ENCODE assay signal across 8 cellular contexts in the genomic region with DNA sequence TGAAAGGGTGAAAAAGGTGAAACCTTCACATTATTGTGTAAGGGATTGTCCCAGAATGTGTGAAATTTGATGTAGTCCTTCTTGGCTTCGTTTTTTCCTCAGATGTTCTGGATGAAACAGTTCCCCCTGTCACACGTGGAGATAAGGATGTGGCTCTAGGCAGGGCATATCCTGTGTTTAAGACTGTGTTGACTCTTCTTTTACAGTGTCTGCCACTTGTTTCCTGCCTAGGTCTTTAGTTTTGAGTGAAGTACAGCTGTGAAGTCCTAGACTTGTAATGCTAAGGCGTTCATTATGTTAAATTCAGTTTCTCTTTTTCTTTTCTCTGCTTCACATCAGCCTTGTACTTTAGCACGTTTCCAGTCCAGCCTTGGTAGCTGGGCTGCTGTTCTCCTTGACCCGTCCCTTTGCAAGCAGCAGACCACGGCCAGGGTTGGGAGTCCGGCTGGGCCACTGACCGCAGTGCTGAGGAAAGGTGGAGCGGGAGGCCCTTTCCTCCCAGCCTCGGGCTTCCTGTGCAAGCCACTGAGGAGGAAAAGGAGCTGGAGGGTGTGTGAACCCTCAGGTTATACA. TPM values are rescaled to one million over a fixed set of nuclear protein-coding genes. Genes with fewer than 3 reads are reported as not detected.
A peak's percentile ranks its signal among the peaks of the same experiment; 100 is the strongest.
DNase-seq lines count a peak whose midpoint lies in the region; ATAC-seq, FAIRE-seq and TF ChIP-seq lines count a peak whose summit lies in the region.

No MANE protein-coding gene starts in this region.

- no peak overlapping the region for H3K4me3 ChIP-seq in NT2/D1 (ENCODE audit: insufficient read length, low read depth)
- peak overlapping the region; percentile 74 for H3K4me3 ChIP-seq in GM12878
- H3K4me3 ChIP-seq in mesenchymal stem cell (ENCODE audit: insufficient read depth in 1 of 2, low read depth in 1 of 2, low read length in 2 of 2), result no peak overlapping the region

- TF ChIP-seq EP300 in GM12878 (IDR thresholded peaks at IDR 0.05; ENCODE audit: borderline replicate concordance in 1 of 2, control insufficient read depth in 1 of 2, low read depth in 2 of 2, low read length in 2 of 2), result no peak

- no TSS peak for BruUV-seq in GM12878 (replicated peaks; lab: Mats Ljungman, UMichigan)

- peak overlapping the region in 1 of 2 experiments; percentile 65 for H3K14ac ChIP-seq in mesenchymal stem cell (ENCODE audit: low read length in 2 of 2)

- H3K36me3 ChIP-seq in NT2/D1 (ENCODE audit: insufficient read depth, insufficient read length, low read length) (no peaks in the 10 kb centered on the region), GM12878 (ENCODE audit: control insufficient read depth in 2 of 2, insufficient read depth in 2 of 2, low read length in 1 of 2) (no peaks in the 10 kb centered on the region; a peak in 2 of 4 replicates), mesenchymal stem cell (ENCODE audit: control insufficient read depth in 1 of 2, insufficient read depth in 2 of 2, low read depth in 1 of 2, low read length in 2 of 2) (no peaks in the 10 kb centered on the region)

- CTCF ChIA-PET in activated CD4-positive, alpha-beta T cell treated with anti-CD3 and anti-CD28 coated beads for 36 hours (lab: Charles Lee), result interaction anchor here (0.5 to 3.0 kb wide), 14 partner anchors 9 to 1266 kb away, joined by 3 to 23 read pairs (median 4); no protein-coding TSS in a partner anchor
- CTCF ChIA-PET in GM12878 (lab: Yijun Ruan, JAX), result interaction anchor here (0.6 to 2.1 kb wide), 11 partner anchors 8 to 120 kb away, joined by 3 to 14 read pairs (median 5); no protein-coding TSS in a partner anchor

- peaks cover 2% of the 10 kb centered on the region for H3K36me3 Mint-ChIP-seq in activated CD4-positive, alpha-beta T cell treated with anti-CD3 and anti-CD28 coated beads for 36 hours (ENCODE audit: low read depth)

- H3K9me3 ChIP-seq in NT2/D1 (ENCODE audit: insufficient read depth, low read length), result no peaks in the 10 kb centered on the region
- H3K9me3 ChIP-seq in GM12878 (replicated peaks; ENCODE audit: control insufficient read depth, insufficient read depth, low read length), result no peaks in the 10 kb centered on the region
- no peaks in the 10 kb centered on the region for H3K9me3 ChIP-seq in mesenchymal stem cell (ENCODE audit: control insufficient read depth, low read length)

- peak overlapping the region; percentile 99 for H3K4me2 ChIP-seq in GM12878 (ENCODE audit: control insufficient read depth, insufficient read depth)
- no peak overlapping the region for H3K4me2 ChIP-seq in mesenchymal stem cell (ENCODE audit: low read length, poor library complexity, severe bottlenecking)

- H3K9ac ChIP-seq in NT2/D1 (ENCODE audit: insufficient read length, low read depth), result peak overlapping the region; percentile 52
- H3K9ac ChIP-seq in GM12878 (ENCODE audit: control insufficient read depth, insufficient read depth, low read length), result peak overlapping the region; percentile 77
- H3K9ac ChIP-seq in mesenchymal stem cell (ENCODE audit: low read length), result no peak overlapping the region

- H2BK120ac ChIP-seq in mesenchymal stem cell (ENCODE audit: low read depth, low read length), result no peak overlapping the region

- H3K27ac Mint-ChIP-seq in activated CD4-positive, alpha-beta T cell treated with anti-CD3 and anti-CD28 coated beads for 36 hours, result peak overlapping the region; percentile 98

- no peak for TF ChIP-seq CTCF in GM12878 (IDR thresholded peaks at IDR 0.05 in 2 of 3, conservative IDR thresholded peaks at IDR 0.05 in 1 of 3; ENCODE audit: control insufficient read depth in 2 of 3, extremely low read depth in 1 of 3, insufficient read depth in 1 of 3, low read depth in 3 of 3, low read length in 3 of 3)

- peak overlapping the region; percentile 31 for H4K8ac ChIP-seq in mesenchymal stem cell (ENCODE audit: low read length)

- H3K27me3 Mint-ChIP-seq in activated CD4-positive, alpha-beta T cell treated with anti-CD3 and anti-CD28 coated beads for 36 hours, result no peaks in the 10 kb centered on the region

- H3K4me1 ChIP-seq in NT2/D1 (ENCODE audit: insufficient read depth, insufficient read length) (peaks cover 25% of the 10 kb centered on the region), GM12878 (ENCODE audit: control insufficient read depth, insufficient read depth, low read length) (peaks cover 77% of the 10 kb centered on the region), mesenchymal stem cell (ENCODE audit: control insufficient read depth, insufficient read depth, low read depth, low read length) (peaks cover 18% of the 10 kb centered on the region)

- no peak overlapping the region for H2AK5ac ChIP-seq in mesenchymal stem cell (ENCODE audit: low read length, severe bottlenecking)

- peak; percentile 49 for DNase-seq in activated CD4-positive, alpha-beta T cell treated with anti-CD3 and anti-CD28 coated beads for 36 hours
- no peak for DNase-seq in activated CD4-positive, alpha-beta T cell treated with anti-CD3 and anti-CD28 coated beads, Interleukin-2, amount 50 U/mL, for 4 hours
- DNase-seq in NT2/D1 (ENCODE audit: low read depth, low spot score), result no peak
- DNase-seq in GM12878 (ENCODE audit: low read depth, low spot score), result peak; percentile 73
- DNase-seq in mesenchymal stem cell, result peak; percentile 76
- no peak for DNase-seq in HuH-7.5 (ENCODE audit: low spot score)
- DNase-seq in NCI-H526 (lab: John Stamatoyannopoulos, UW), result no peak

- no peaks in the 10 kb centered on the region for H3K27me3 ChIP-seq in NT2/D1 (ENCODE audit: insufficient read depth, insufficient read length)
- H3K27me3 ChIP-seq in GM12878 (replicated peaks in 1 of 2; ENCODE audit: control insufficient read depth in 2 of 2, insufficient read depth in 2 of 2, low read length in 1 of 2), result no peaks in the 10 kb centered on the region
- no peaks in the 10 kb centered on the region for H3K27me3 ChIP-seq in mesenchymal stem cell (ENCODE audit: control insufficient read depth in 1 of 2, insufficient read depth in 1 of 2, low read length in 2 of 2)

- ATAC-seq in activated CD4-positive, alpha-beta T cell treated with anti-CD3 and anti-CD28 coated beads for 36 hours, result peak; percentile 78
- ATAC-seq in HG02840 (IDR thresholded peaks at IDR 0.05; ENCODE audit: low FRiP score, unreplicated experiment), result peak; percentile 64
- peak; percentile 82 for ATAC-seq in GM12878

- under 1% methylated on average over 10 of the region's 10 CpGs for WGBS in GM12878 (ENCODE audit: insufficient coverage, insufficient replicate concordance, low lambda C conversion rate, missing lambda C conversion rate)
- 33% methylated on average over 9 of the region's 10 CpGs for WGBS in mesenchymal stem cell

- H4K91ac ChIP-seq in mesenchymal stem cell (ENCODE audit: low read length), result no peak overlapping the region

- POLR2A ChIA-PET in activated CD4-positive, alpha-beta T cell treated with anti-CD3 and anti-CD28 coated beads for 36 hours (lab: Charles Lee), result interaction anchor here (0.6 to 1.1 kb wide), 6 partner anchors 9 to 44 kb away, joined by 3 to 5 read pairs (median 3); no protein-coding TSS in a partner anchor
- POLR2A ChIA-PET in GM12878 (lab: Charles Lee), result interaction anchor here (0.5 to 1.7 kb wide), 13 partner anchors 8 to 1951 kb away, joined by 3 to 27 read pairs (median 6); partner anchors contain the start of gene RASSF3

- peak overlapping the region; percentile 46 to 53 for H2BK12ac ChIP-seq in mesenchymal stem cell (ENCODE audit: low read length in 2 of 2)

- no peaks in the 10 kb centered on the region for H3K9me3 Mint-ChIP-seq in activated CD4-positive, alpha-beta T cell treated with anti-CD3 and anti-CD28 coated beads for 36 hours (ENCODE audit: low read depth)

- SMC1A ChIA-PET in GM12878 (lab: Charles Lee; ENCODE audit: uncharacterized antibody, unreplicated experiment), result interaction anchor here (0.6 to 7.6 kb wide), 20 partner anchors 9 to 484 kb away, joined by 3 to 62 read pairs (median 4); partner anchors contain the start of gene RASSF3

- H3K27ac ChIP-seq in GM12878 (ENCODE audit: control insufficient read depth, insufficient read depth) (peak overlapping the region; percentile 91), mesenchymal stem cell (ENCODE audit: low read length, poor library complexity, severe bottlenecking) (peak overlapping the region; percentile 40)

- no peak overlapping the region for H2BK5ac ChIP-seq in mesenchymal stem cell (ENCODE audit: low read depth, low read length, poor library complexity, severe bottlenecking)

- H3K79me1 ChIP-seq in mesenchymal stem cell (replicated peaks; ENCODE audit: low read length, poor library complexity, severe bottlenecking), result peaks cover 31% of the 10 kb centered on the region

- in situ Hi-C loops in GM12878 (cut with MboI), result no loop called here

- H3K4me3 Mint-ChIP-seq in activated CD4-positive, alpha-beta T cell treated with anti-CD3 and anti-CD28 coated beads for 36 hours, result peak overlapping the region; percentile 82

- peaks cover 96% of the 10 kb centered on the region for H3K79me2 ChIP-seq in GM12878 (ENCODE audit: control insufficient read depth, insufficient read depth, low read length)

- H2AFZ ChIP-seq in GM12878 (ENCODE audit: control insufficient read depth, low read depth, low read length) (peak overlapping the region; percentile 62), mesenchymal stem cell (ENCODE audit: low read depth, low read length) (peak overlapping the region; percentile 39)

- intact Hi-C loops in activated CD4-positive, alpha-beta T cell treated with anti-CD3 and anti-CD28 coated beads for 36 hours (cut with DNase I, micrococcal nuclease), result loop anchor here (1.0 to 2.0 kb wide), 3 partner anchors 9 to 59 kb away; partner anchors contain the start of gene RASSF3 (in 2 of the 2)
- intact Hi-C loops in GM12878 (cut with micrococcal nuclease; ENCODE audit: unreplicated experiment), result loop anchor here (2.0 to 5.0 kb wide), 2 partner anchors 49 to 57 kb away; partner anchors contain the start of gene RASSF3

- no peak for TF ChIP-seq RAD21 in GM12878 (IDR thresholded peaks at IDR 0.05; ENCODE audit: insufficient read depth, low read depth, low read length)

- no peak overlapping the region for H2BK15ac ChIP-seq in mesenchymal stem cell (ENCODE audit: low read depth, poor library complexity, severe bottlenecking)

- H3K23ac ChIP-seq in mesenchymal stem cell (ENCODE audit: low read length in 2 of 2), result peak overlapping the region in 1 of 2 experiments; percentile 63

- RAD21 ChIA-PET in GM12878 (lab: Charles Lee; ENCODE audit: unreplicated experiment), result interaction anchor here (0.7 to 2.4 kb wide), 18 partner anchors 8 to 495 kb away, joined by 3 to 19 read pairs (median 4); partner anchors contain the start of gene RASSF3

- H3K4me1 Mint-ChIP-seq in activated CD4-positive, alpha-beta T cell treated with anti-CD3 and anti-CD28 coated beads for 36 hours, result peaks cover 93% of the 10 kb centered on the region

- H3K18ac ChIP-seq in mesenchymal stem cell (ENCODE audit: low read depth in 1 of 2, low read length in 2 of 2), result peak overlapping the region; percentile 12 to 46

- no peaks in the 10 kb centered on the region for H4K20me1 ChIP-seq in GM12878 (ENCODE audit: control insufficient read depth, insufficient read depth)

- FAIRE-seq in GM12878 (lab: Jason Lieb, UNC), result peak; percentile 91

- TF ChIP-seq POLR2A in GM12878 (IDR thresholded peaks at IDR 0.05; ENCODE audit: low read depth, low read length), result peak; percentile 31; the same call in 1 of the 2 replicates

- peak overlapping the region in 1 of 2 experiments; percentile 71 for H3K4ac ChIP-seq in mesenchymal stem cell (ENCODE audit: low read depth in 1 of 2, low read length in 2 of 2)

RNA-seq across cellular contexts. Expression of gene RASSF3, which starts 59.1 kb away (rescaled TPM):
- total RNA-seq in activated CD4-positive, alpha-beta T cell treated with anti-CD3 and anti-CD28 coated beads for 36 hours, result 10 to 100 TPM; 38.0 to 39.0 TPM
- 12.8 and 16.5 TPM in 2 replicates for total RNA-seq in GM12878 (2013; cell fraction: nucleolus; rRNA removed)
- total RNA-seq in GM12878 (2014; rRNA removed) (27.2 and 30.5 TPM in 2 replicates), GM12878 (2014; rRNA removed; fragmentation: Illumina TruSeq; extraction: Trizol) (32.4 and 33.3 TPM in 2 replicates), GM12878 (2021) (59.4 and 62.4 TPM in 2 replicates)
- 22.7 TPM for polyA plus RNA-seq in GM12878 (2011; ENCODE audit: low read depth)
- polyA plus RNA-seq in GM12878 (2011; rRNA removed) (42.0 and 48.8 TPM in 2 replicates), GM12878 (2014; fragmentation: Illumina TruSeq; extraction: Trizol) (44.6 and 51.6 TPM in 2 replicates), GM12878 (2014; fragmentation: Nextera tagmentation; extraction: Ambion mirVana) (10 to 100 TPM in 1 of 2 experiments, 1 to 10 TPM in 1; 9.0 to 11.2 TPM), GM12878 (2014; rRNA removed) (32.3 and 35.8 TPM in 2 replicates), GM12878 (2016; fragmentation: Nextera tagmentation; extraction: Ambion mirVana) (1 to 10 TPM; 6.9 to 8.1 TPM)
- polyA plus RNA-seq in GM12878 (2011; cell fraction: cytosol; rRNA removed), result 34.4 and 34.5 TPM in 2 replicates
- polyA plus RNA-seq in GM12878 (2011; cell fraction: nucleus; rRNA removed), result 7.2 and 8.6 TPM in 2 replicates
- polyA plus RNA-seq in GM12878 (2012), result 27.4 and 36.0 TPM in 2 replicates
- 58.3 and 74.5 TPM in 2 replicates for polyA minus RNA-seq in GM12878 (2011; rRNA and poly(A)+ RNA removed)
- 20.1 and 21.2 TPM in 2 replicates for polyA minus RNA-seq in GM12878 (2011; cell fraction: cytosol; rRNA and poly(A)+ RNA removed)
- polyA minus RNA-seq in GM12878 (2011; cell fraction: nucleus; rRNA and poly(A)+ RNA removed), result 6.3 and 8.6 TPM in 2 replicates
- polyA plus RNA-seq in mesenchymal stem cell (2013, experiment 1 of 2), result 30.7 TPM
- 32.3 TPM for polyA plus RNA-seq in mesenchymal stem cell (2013, experiment 2 of 2)

Comparison
In these comparisons a context has a peak if more than half of its experiments do, and no peak if none do; other contexts are left out.
1. DNase-seq: peak in activated CD4-positive, alpha-beta T cell treated with anti-CD3 and anti-CD28 coated beads for 36 hours (single experiment), GM12878 (single experiment) and mesenchymal stem cell (single experiment); none in activated CD4-positive, alpha-beta T cell treated with anti-CD3 and anti-CD28 coated beads, Interleukin-2, amount 50 U/mL, for 4 hours (0 of 2), NT2/D1 (single experiment), HuH-7.5 (single experiment) and NCI-H526 (0 of 2).
2. Peak in every context shown above with its lines, with median percentiles within 50 percentile points of each other: ATAC-seq.